ENCODE assay signal across 1 cellular context in the genomic region with DNA sequence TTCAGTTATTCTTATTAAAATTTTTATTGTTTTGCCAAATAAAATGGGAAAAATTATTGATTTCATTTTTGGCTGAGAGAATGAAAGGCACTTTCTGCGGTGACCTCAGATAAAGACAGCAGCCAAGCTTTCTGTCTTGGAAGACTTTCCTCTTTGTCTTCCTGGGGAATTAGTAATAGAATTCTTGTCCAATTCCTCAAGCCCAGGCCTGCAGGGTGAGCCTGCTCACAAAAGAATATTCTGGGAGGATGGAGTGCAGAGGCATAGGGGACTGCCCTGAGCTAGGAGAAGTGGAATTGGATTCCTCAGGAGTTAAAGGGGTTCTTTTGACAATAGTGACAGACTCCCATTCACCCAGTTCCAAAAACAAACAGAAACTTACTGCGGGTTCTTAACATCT.
TF ChIP-seq lines count a peak whose summit lies in the region.

No MANE protein-coding gene starts in this region.

TF ChIP-seq in IMR-90, 13 proteins besides CTCF, POLR2A, EP300 and RAD21 (continued from another document):
- TF ChIP-seq BHLHE40 (IDR thresholded peaks at IDR 0.05; ENCODE audit: low read depth, low read length) (no peak), NFE2L2 (IDR thresholded peaks at IDR 0.05; ENCODE audit: low read depth, low read length) (no peak)
